In genomic region chr18:74497778-74498177, GRCh38 we compare ENCODE assay signal across 1 cellular context.
TF ChIP-seq lines count a peak whose summit lies in the region.

No MANE protein-coding gene starts in this region.

TF ChIP-seq in GM23338, 12 proteins besides CTCF, POLR2A, EP300 and RAD21 (continued from another document):
- TF ChIP-seq REST (IDR thresholded peaks at IDR 0.05; ENCODE audit: unreplicated experiment): no peak
- TF ChIP-seq CREB1 (CRISPR knock-in tag; IDR thresholded peaks at IDR 0.05; ENCODE audit: low read depth): no peak
- no peak for TF ChIP-seq NANOG (IDR thresholded peaks at IDR 0.05; ENCODE audit: borderline replicate concordance)
- TF ChIP-seq, protein P1, sequence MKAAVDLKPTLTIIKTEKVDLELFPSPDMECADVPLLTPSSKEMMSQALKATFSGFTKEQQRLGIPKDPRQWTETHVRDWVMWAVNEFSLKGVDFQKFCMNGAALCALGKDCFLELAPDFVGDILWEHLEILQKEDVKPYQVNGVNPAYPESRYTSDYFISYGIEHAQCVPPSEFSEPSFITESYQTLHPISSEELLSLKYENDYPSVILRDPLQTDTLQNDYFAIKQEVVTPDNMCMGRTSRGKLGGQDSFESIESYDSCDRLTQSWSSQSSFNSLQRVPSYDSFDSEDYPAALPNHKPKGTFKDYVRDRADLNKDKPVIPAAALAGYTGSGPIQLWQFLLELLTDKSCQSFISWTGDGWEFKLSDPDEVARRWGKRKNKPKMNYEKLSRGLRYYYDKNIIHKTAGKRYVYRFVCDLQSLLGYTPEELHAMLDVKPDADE (IDR thresholded peaks at IDR 0.05): no peak
- TF ChIP-seq EZH2 (IDR thresholded peaks at IDR 0.05; ENCODE audit: low read depth, unreplicated experiment): no peak
- TF ChIP-seq POLR2AphosphoS5 (IDR thresholded peaks at IDR 0.05; ENCODE audit: low read depth): no peak
- TF ChIP-seq ZNF462 (CRISPR knock-in tag; IDR thresholded peaks at IDR 0.05): no peak
- TF ChIP-seq ZNF331 (CRISPR knock-in tag; IDR thresholded peaks at IDR 0.05; ENCODE audit: low read depth): no peak
TF ChIP-seq in GM23338: peak in this region for 0.
